ENCODE assay signal across 11 cellular contexts in genomic region chr9:2126331-2126789, GRCh38.
DNase-seq lines count a peak whose midpoint lies in the region; ATAC-seq and TF ChIP-seq lines count a peak whose summit lies in the region.
"Had no signal": no experiment of that assay in that cellular context is flagged by ENCODE, and none has a peak within 500 bp of the region (broad histone marks: within the 10 kb centered on the region; RNA-seq: fewer than 3 reads in every experiment).

No MANE protein-coding gene starts in this region.

- H3K9me3 ChIP-seq in left lung = no peaks in the 10 kb centered on the region
- H3K9me3 ChIP-seq: SK-N-SH had no signal

- H3K9me3 Mint-ChIP-seq in activated CD4-positive, alpha-beta T cell treated with anti-CD3 and anti-CD28 coated beads for 36 hours (ENCODE audit: low read depth) = no peaks in the 10 kb centered on the region
- H3K9me3 Mint-ChIP-seq in brain = no peaks in the 10 kb centered on the region

- peaks cover 43% of the 10 kb centered on the region for H3K4me1 Mint-ChIP-seq in activated CD4-positive, alpha-beta T cell treated with anti-CD3 and anti-CD28 coated beads for 36 hours
- peaks cover 47% of the 10 kb centered on the region for H3K4me1 Mint-ChIP-seq in brain

- H3K27me3 Mint-ChIP-seq in activated CD4-positive, alpha-beta T cell treated with anti-CD3 and anti-CD28 coated beads for 36 hours = no peaks in the 10 kb centered on the region
- no peaks in the 10 kb centered on the region for H3K27me3 Mint-ChIP-seq in brain

- no peaks in the 10 kb centered on the region for H3K27me3 ChIP-seq in left lung

- no peak for DNase-seq in activated CD4-positive, alpha-beta T cell treated with anti-CD3 and anti-CD28 coated beads for 36 hours
- no peak for DNase-seq in activated CD4-positive, alpha-beta T cell treated with anti-CD3 and anti-CD28 coated beads, Interleukin-2, amount 50 U/mL, for 4 hours
- DNase-seq in left lung (no peak), superior temporal gyrus (ENCODE audit: extremely low spot score) (peak; percentile 74), HEK293T (ENCODE audit: extremely low spot score) (no peak)
- DNase-seq in stimulated activated naive CD8-positive, alpha-beta T cell treated with anti-CD3 and anti-CD28 coated beads, Interleukin-15, Interleukin-2, amounts not matched to agents 100 U/mL and 50 U/mL, for 24 hours = no peak
- DNase-seq: NCI-H1092, SK-N-SH had no signal

- peaks cover 0 to 51% of the 10 kb centered on the region in 2 donors for H3K36me3 ChIP-seq in left lung

- H3K4me3 ChIP-seq in left lung = no peak overlapping the region

- peak overlapping the region; percentile 22 for H3K4me3 Mint-ChIP-seq in activated CD4-positive, alpha-beta T cell treated with anti-CD3 and anti-CD28 coated beads for 36 hours
- peak overlapping the region in 3 of 5 experiments; percentile 13 to 75 (median 45) for H3K4me3 Mint-ChIP-seq in brain

- H3K4me1 ChIP-seq in left lung = peaks cover 20 to 32% of the 10 kb centered on the region in 2 donors

- intact Hi-C loops in activated CD4-positive, alpha-beta T cell treated with anti-CD3 and anti-CD28 coated beads for 36 hours (cut with DNase I, micrococcal nuclease) = loop anchor here in 1 of 2 experiments (2.0 to 10.0 kb wide), 4 partner anchors 62 to 498 kb away; partner anchors contain the start of gene VLDLR
- intact Hi-C loops in left lung (cut with DNase I) = no loop called here

- CTCF ChIA-PET in activated CD4-positive, alpha-beta T cell treated with anti-CD3 and anti-CD28 coated beads for 36 hours (lab: Charles Lee) = interaction anchor here (0.8 to 1.1 kb wide), 2 partner anchors 10 to 20 kb away, joined by 3 read pairs; no protein-coding TSS in a partner anchor
- CTCF ChIA-PET in HEK293T (lab: Yijun Ruan, JAX) = no interaction called here

- peaks cover 41% of the 10 kb centered on the region for H3K36me3 Mint-ChIP-seq in activated CD4-positive, alpha-beta T cell treated with anti-CD3 and anti-CD28 coated beads for 36 hours (ENCODE audit: low read depth)
- peaks cover 61% of the 10 kb centered on the region for H3K36me3 Mint-ChIP-seq in brain

- peak; percentile 34 for ATAC-seq in activated CD4-positive, alpha-beta T cell treated with anti-CD3 and anti-CD28 coated beads for 36 hours
- ATAC-seq in left lung (peak; percentile 26), GM18861 (IDR thresholded peaks at IDR 0.05; ENCODE audit: unreplicated experiment) (no peak)
- ATAC-seq in stimulated activated naive CD8-positive, alpha-beta T cell treated with anti-CD3 and anti-CD28 coated beads, Interleukin-15, Interleukin-2, amounts not matched to agents 100 U/mL and 50 U/mL, for 24 hours = no peak

- peak overlapping the region; percentile 41 to 52 for H3K27ac ChIP-seq in left lung
- H3K27ac ChIP-seq: 22Rv1 had no signal

- TF ChIP-seq CTCF in brain (conservative IDR thresholded peaks at IDR 0.05) (no peak), left lung (IDR thresholded peaks at IDR 0.05) (no peak)

- peak overlapping the region; percentile 52 for H3K27ac Mint-ChIP-seq in activated CD4-positive, alpha-beta T cell treated with anti-CD3 and anti-CD28 coated beads for 36 hours
- H3K27ac Mint-ChIP-seq in brain = peak overlapping the region in 4 of 5 experiments; percentile 75 to 95 (median 88)

- POLR2A ChIA-PET in activated CD4-positive, alpha-beta T cell treated with anti-CD3 and anti-CD28 coated beads for 36 hours (lab: Charles Lee) = no interaction called here
- POLR2A ChIA-PET in HEK293T (lab: Yijun Ruan, JAX) = no interaction called here

TF ChIP-seq in HEK293T, 16 proteins besides CTCF, POLR2A, EP300 and RAD21:
- TF ChIP-seq CTBP1 (IDR thresholded peaks at IDR 0.05; ENCODE audit: borderline replicate concordance) (no peak), TARDBP (IDR thresholded peaks at IDR 0.05) (no peak), L3MBTL2 (conservative IDR thresholded peaks at IDR 0.05) (no peak), NFRKB (IDR thresholded peaks at IDR 0.05) (no peak)
- TF ChIP-seq, protein P1, sequence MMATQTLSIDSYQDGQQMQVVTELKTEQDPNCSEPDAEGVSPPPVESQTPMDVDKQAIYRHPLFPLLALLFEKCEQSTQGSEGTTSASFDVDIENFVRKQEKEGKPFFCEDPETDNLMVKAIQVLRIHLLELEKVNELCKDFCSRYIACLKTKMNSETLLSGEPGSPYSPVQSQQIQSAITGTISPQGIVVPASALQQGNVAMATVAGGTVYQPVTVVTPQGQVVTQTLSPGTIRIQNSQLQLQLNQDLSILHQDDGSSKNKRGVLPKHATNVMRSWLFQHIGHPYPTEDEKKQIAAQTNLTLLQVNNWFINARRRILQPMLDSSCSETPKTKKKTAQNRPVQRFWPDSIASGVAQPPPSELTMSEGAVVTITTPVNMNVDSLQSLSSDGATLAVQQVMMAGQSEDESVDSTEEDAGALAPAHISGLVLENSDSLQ (IDR thresholded peaks at IDR 0.05) = no peak

Comparison
In these comparisons a context has a peak if more than half of its experiments do, and no peak if none do; other contexts are left out.
1. ATAC-seq: peak in activated CD4-positive, alpha-beta T cell treated with anti-CD3 and anti-CD28 coated beads for 36 hours (single experiment) and left lung (single experiment); none in stimulated activated naive CD8-positive, alpha-beta T cell treated with anti-CD3 and anti-CD28 coated beads, Interleukin-15, Interleukin-2, amounts not matched to agents 100 U/mL and 50 U/mL, for 24 hours (single experiment) and GM18861 (single experiment).